ENCODE assay signal across 9 cellular contexts in the genomic region with DNA sequence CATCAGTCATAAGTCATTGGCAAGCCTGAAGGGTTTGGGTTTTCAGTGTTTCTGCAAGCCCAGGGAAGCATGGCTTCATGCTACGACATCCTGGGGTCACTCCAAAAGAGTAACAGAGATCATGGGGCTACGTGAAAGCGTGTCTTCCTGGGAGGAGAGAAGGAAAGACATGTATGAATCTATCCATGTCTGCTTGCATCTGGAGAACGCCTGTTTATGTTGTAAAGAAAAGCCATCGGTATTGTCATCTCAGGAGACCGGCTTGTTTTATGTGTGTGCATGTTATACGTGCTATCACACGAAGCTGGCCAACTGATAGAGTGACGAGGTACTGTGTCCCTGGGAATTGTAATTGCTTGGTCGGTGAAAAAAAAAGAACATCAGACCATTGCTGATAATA. TPM values are rescaled to one million over a fixed set of nuclear protein-coding genes. Genes with fewer than 3 reads are reported as not detected.
DNase-seq lines count a peak whose midpoint lies in the region; ATAC-seq and TF ChIP-seq lines count a peak whose summit lies in the region.
"Had no signal": no experiment of that assay in that cellular context is flagged by ENCODE, and none has a peak within 500 bp of the region (broad histone marks: within the 10 kb centered on the region; RNA-seq: fewer than 3 reads in every experiment).

No MANE protein-coding gene starts in this region.

- intact Hi-C loops in MCF 10A (cut with micrococcal nuclease) (no loop called here), mammary epithelial cell (cut with micrococcal nuclease) (no loop called here), lower lobe of right lung (cut with DNase I) (no loop called here), tibial artery (cut with DNase I; ENCODE audit: low total_unique reads) (loop anchor here (5.0 kb wide), 1 partner anchor 34 kb away; no protein-coding TSS in a partner anchor), natural killer cell (cut with micrococcal nuclease) (no loop called here)

- H3K4me3 Mint-ChIP-seq in MCF 10A (ENCODE audit: unreplicated experiment) (peak overlapping the region; percentile 18), chondrocyte (ENCODE audit: unreplicated experiment) (peak overlapping the region; percentile 76), natural killer cell (no peak overlapping the region)

- H3K36me3 ChIP-seq in mammary epithelial cell (ENCODE audit: insufficient read depth, low read length) = no peaks in the 10 kb centered on the region
- no peaks in the 10 kb centered on the region for H3K36me3 ChIP-seq in lower lobe of right lung
- H3K36me3 ChIP-seq in tibial artery = no peaks in the 10 kb centered on the region

- H3K9me3 Mint-ChIP-seq in MCF 10A (ENCODE audit: unreplicated experiment) (no peaks in the 10 kb centered on the region), chondrocyte (ENCODE audit: low read depth) (no peaks in the 10 kb centered on the region), natural killer cell (peaks cover 5 to 9% of the 10 kb centered on the region in 2 donors)

- no peaks in the 10 kb centered on the region for H4K20me1 ChIP-seq in mammary epithelial cell (ENCODE audit: insufficient read depth, low read length)

- dilution Hi-C loops in mammary epithelial cell (cut with HindIII; ENCODE audit: low sequenced_read_pairs) = no loop called here

- H3K27ac ChIP-seq in mammary epithelial cell (ENCODE audit: insufficient read depth, low read depth, low read length) (no peak overlapping the region), lower lobe of right lung (no peak overlapping the region), tibial artery (peak overlapping the region; percentile 82 to 86)

- H3K4me1 Mint-ChIP-seq in MCF 10A (ENCODE audit: insufficient read depth, unreplicated experiment) = peaks cover 32% of the 10 kb centered on the region
- peaks cover 47% of the 10 kb centered on the region for H3K4me1 Mint-ChIP-seq in chondrocyte (ENCODE audit: low read depth)
- H3K4me1 Mint-ChIP-seq in natural killer cell = peaks cover 4% of the 10 kb centered on the region in 2 donors

- H3K4me3 ChIP-seq in mammary epithelial cell (replicated peaks in 1 of 3; ENCODE audit: insufficient read depth in 1 of 3, low read depth in 2 of 3, low read length in 3 of 3) (no peak overlapping the region), lower lobe of right lung (peak overlapping the region; percentile 49), tibial artery (peak overlapping the region; percentile 72 to 79)

- H3K9ac ChIP-seq in mammary epithelial cell (ENCODE audit: insufficient read depth, low read length) = no peak overlapping the region

- DNase-seq in MCF 10A (ENCODE audit: unreplicated experiment) (no peak), mammary epithelial cell (no peak), chondrocyte (ENCODE audit: low spot score) (no peak), lower lobe of right lung (no peak), tibial artery (no peak), T-helper 2 cell (no peak), natural killer cell (no peak)
- no peak for DNase-seq in effector CD4-positive, alpha-beta T cell
- DNase-seq: activated gamma-delta T cell treated with Interleukin-2 at 50 U/mL for 16 hours had no signal

- POLR2A ChIA-PET in MCF 10A (lab: Yijun Ruan, JAX) = no interaction called here

- 75% methylated on average over 9 of the region's 10 CpGs for WGBS in mammary epithelial cell (ENCODE audit: low coverage, missing lambda C conversion rate)

- ATAC-seq in lower lobe of right lung = no peak
- no peak for ATAC-seq in natural killer cell

- H3K27me3 ChIP-seq in mammary epithelial cell (ENCODE audit: insufficient read depth, low read length) (peaks cover 20% of the 10 kb centered on the region), lower lobe of right lung (ENCODE audit: low read depth) (peaks cover 31% of the 10 kb centered on the region), tibial artery (no peaks in the 10 kb centered on the region)

- peaks cover 11% of the 10 kb centered on the region for H3K27me3 Mint-ChIP-seq in MCF 10A (ENCODE audit: insufficient read depth, unreplicated experiment)
- H3K27me3 Mint-ChIP-seq in chondrocyte (ENCODE audit: low read depth) = no peaks in the 10 kb centered on the region
- H3K27me3 Mint-ChIP-seq in natural killer cell (ENCODE audit: low read depth in 2 of 2) = peaks cover 33 to 47% of the 10 kb centered on the region in 2 donors

- H3K4me1 ChIP-seq in mammary epithelial cell (ENCODE audit: insufficient read depth, low read length) = no peaks in the 10 kb centered on the region
- H3K4me1 ChIP-seq in lower lobe of right lung = peaks cover 12% of the 10 kb centered on the region
- peaks cover 0 to 31% (median 10%) of the 10 kb centered on the region in 4 donors for H3K4me1 ChIP-seq in tibial artery

- no peak overlapping the region for H3K4me2 ChIP-seq in mammary epithelial cell (ENCODE audit: insufficient read depth, low read depth, low read length)

- CTCF ChIA-PET in MCF 10A (lab: Yijun Ruan, JAX) = interaction anchor here (0.6 to 6.1 kb wide), 3 partner anchors 39 to 792 kb away, joined by 3 to 20 read pairs (median 6); no protein-coding TSS in a partner anchor
- CTCF ChIA-PET in mammary epithelial cell (lab: Charles Lee; ENCODE audit: low non-redundant PET) = no interaction called here

- H3K79me2 ChIP-seq in mammary epithelial cell (ENCODE audit: insufficient read depth, low read length) = no peaks in the 10 kb centered on the region

- no peak for TF ChIP-seq CTCF in MCF 10A (IDR thresholded peaks at IDR 0.05; ENCODE audit: unreplicated experiment)
- TF ChIP-seq CTCF in mammary epithelial cell (conservative IDR thresholded peaks at IDR 0.05 in 1 of 2, IDR thresholded peaks at IDR 0.05 in 1 of 2; ENCODE audit: extremely low read depth in 1 of 2, insufficient read depth in 1 of 2, low read depth in 1 of 2, low read length in 2 of 2) = no peak
- no peak for TF ChIP-seq CTCF in chondrocyte (IDR thresholded peaks at IDR 0.05)
- TF ChIP-seq CTCF in lower lobe of right lung (IDR thresholded peaks at IDR 0.05) = no peak
- TF ChIP-seq CTCF in tibial artery (IDR thresholded peaks at IDR 0.05) = no peak
- no peak for TF ChIP-seq CTCF in natural killer cell (IDR thresholded peaks at IDR 0.05)

- no peak overlapping the region for H2AFZ ChIP-seq in mammary epithelial cell (ENCODE audit: low read depth, low read length)

- H3K36me3 Mint-ChIP-seq in MCF 10A (ENCODE audit: insufficient read depth, unreplicated experiment) (no peaks in the 10 kb centered on the region), chondrocyte (ENCODE audit: low read depth) (no peaks in the 10 kb centered on the region), natural killer cell (peaks cover 11% of the 10 kb centered on the region)

- BruUV-seq in MCF 10A (replicated peaks; lab: Mats Ljungman, UMichigan) (no TSS peak), mammary epithelial cell (replicated peaks; lab: Mats Ljungman, UMichigan) (no TSS peak)

- no peaks in the 10 kb centered on the region for H3K9me3 ChIP-seq in mammary epithelial cell (replicated peaks; ENCODE audit: insufficient read depth, low read length)
- no peaks in the 10 kb centered on the region for H3K9me3 ChIP-seq in lower lobe of right lung
- no peaks in the 10 kb centered on the region for H3K9me3 ChIP-seq in tibial artery

- H3K27ac Mint-ChIP-seq in MCF 10A (ENCODE audit: low read depth, unreplicated experiment) = no peak overlapping the region
- H3K27ac Mint-ChIP-seq in chondrocyte (ENCODE audit: unreplicated experiment) = peak overlapping the region; percentile 54
- H3K27ac Mint-ChIP-seq in natural killer cell = no peak overlapping the region

- in situ Hi-C loops in mammary epithelial cell (cut with MboI; ENCODE audit: low sequenced_read_pairs in 2 of 2) = no loop called here

RNA-seq across cellular contexts. Expression of a gene that starts 0.5 kb away (rescaled TPM):
- total RNA-seq in MCF 10A (2022) (not detected in 2 replicates), mammary epithelial cell (not detected), chondrocyte (50.7 to 104 TPM (median 55.5 TPM) in 3 replicates), lower lobe of right lung (7.2 TPM), natural killer cell (not detected)
- not detected for polyA plus RNA-seq in mammary epithelial cell
- polyA minus RNA-seq in mammary epithelial cell = 0.05 TPM

Comparison
In these comparisons a context has a peak if more than half of its experiments do, and no peak if none do; other contexts are left out.
1. H3K27ac ChIP-seq: peak in tibial artery (2 of 2); none in mammary epithelial cell (single experiment) and lower lobe of right lung (single experiment).
2. H3K4me3 ChIP-seq: peak in lower lobe of right lung (single experiment) and tibial artery (2 of 2); none in mammary epithelial cell (0 of 3).